Comparison of ENCODE assay signal across 1 cellular context in genomic region chr6:157885211-157885788, GRCh38.
A peak's percentile ranks its signal among the peaks of the same experiment; 100 is the strongest.
TF ChIP-seq lines count a peak whose summit lies in the region.

No MANE protein-coding gene starts in this region.

TF ChIP-seq in K562, 482 proteins besides CTCF, POLR2A, EP300 and RAD21 (continued from another document):
- TF ChIP-seq CLOCK (CRISPR knock-in tag; IDR thresholded peaks at IDR 0.05; ENCODE audit: borderline replicate concordance) (no peak), POLR3G (IDR thresholded peaks at IDR 0.05; ENCODE audit: extremely low read depth, insufficient read length, insufficient replicate concordance) (no peak), RCOR1 (IDR thresholded peaks at IDR 0.05; ENCODE audit: borderline replicate concordance in 1 of 2, low read depth in 2 of 2, low read length in 2 of 2) (no peak), MEIS2 (IDR thresholded peaks at IDR 0.05; ENCODE audit: partially characterized antibody) (no peak), SRSF7 (optimal IDR thresholded peaks at IDR 0.05; ENCODE audit: low read depth, low read length) (no peak), NCOA6 (IDR thresholded peaks at IDR 0.05) (no peak), CEBPG (CRISPR knock-in tag; IDR thresholded peaks at IDR 0.05) (0 out of 2 replicates have a peak, but pooled peaks have one; percentile 10), CEBPG (tag; conservative IDR thresholded peaks at IDR 0.05 in 1 of 2, IDR thresholded peaks at IDR 0.05 in 1 of 2) (no peak), RBM39 (optimal IDR thresholded peaks at IDR 0.05; ENCODE audit: low read depth, low read length) (no peak), ATF3 (IDR thresholded peaks at IDR 0.05) (peak; percentile 72), ATF3 (CRISPR knock-in tag; conservative IDR thresholded peaks at IDR 0.05) (no peak), EWSR1 (IDR thresholded peaks at IDR 0.05; ENCODE audit: borderline replicate concordance, low read depth, partially characterized antibody) (no peak), CCNT2 (IDR thresholded peaks at IDR 0.05; ENCODE audit: borderline replicate concordance, extremely low read depth, insufficient read length, low read depth, low read length) (no peak)
- TF ChIP-seq, protein P1, sequence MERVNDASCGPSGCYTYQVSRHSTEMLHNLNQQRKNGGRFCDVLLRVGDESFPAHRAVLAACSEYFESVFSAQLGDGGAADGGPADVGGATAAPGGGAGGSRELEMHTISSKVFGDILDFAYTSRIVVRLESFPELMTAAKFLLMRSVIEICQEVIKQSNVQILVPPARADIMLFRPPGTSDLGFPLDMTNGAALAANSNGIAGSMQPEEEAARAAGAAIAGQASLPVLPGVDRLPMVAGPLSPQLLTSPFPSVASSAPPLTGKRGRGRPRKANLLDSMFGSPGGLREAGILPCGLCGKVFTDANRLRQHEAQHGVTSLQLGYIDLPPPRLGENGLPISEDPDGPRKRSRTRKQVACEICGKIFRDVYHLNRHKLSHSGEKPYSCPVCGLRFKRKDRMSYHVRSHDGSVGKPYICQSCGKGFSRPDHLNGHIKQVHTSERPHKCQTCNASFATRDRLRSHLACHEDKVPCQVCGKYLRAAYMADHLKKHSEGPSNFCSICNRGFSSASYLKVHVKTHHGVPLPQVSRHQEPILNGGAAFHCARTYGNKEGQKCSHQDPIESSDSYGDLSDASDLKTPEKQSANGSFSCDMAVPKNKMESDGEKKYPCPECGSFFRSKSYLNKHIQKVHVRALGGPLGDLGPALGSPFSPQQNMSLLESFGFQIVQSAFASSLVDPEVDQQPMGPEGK (CRISPR knock-in tag; IDR thresholded peaks at IDR 0.05; ENCODE audit: borderline replicate concordance) = no peak
